In the genomic region with DNA sequence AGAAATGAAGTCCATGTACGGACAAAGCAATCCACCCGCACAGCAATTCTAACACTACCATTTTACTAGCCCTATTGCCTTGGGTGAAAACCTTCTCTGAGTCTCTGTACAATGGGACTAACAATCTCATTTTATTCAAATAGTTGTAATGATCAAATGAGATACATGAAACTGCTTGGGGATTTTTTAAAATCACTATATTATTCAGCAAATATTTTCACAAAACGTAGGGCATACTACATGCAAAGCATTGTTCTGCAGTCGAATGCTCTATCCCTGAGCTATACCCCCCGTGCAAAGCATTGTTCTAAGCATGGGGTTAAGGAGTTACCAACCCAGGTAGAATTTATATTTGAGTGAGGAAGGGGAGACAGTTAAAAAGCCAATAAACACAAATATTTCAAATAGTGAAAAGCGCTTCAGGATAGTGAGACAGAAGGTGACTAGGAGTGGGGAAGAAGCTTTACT, we compare ENCODE assay signal across 8 cellular contexts. TPM values are rescaled to one million over a fixed set of nuclear protein-coding genes. Genes with fewer than 3 reads are reported as not detected.
A peak's percentile ranks its signal among the peaks of the same experiment; 100 is the strongest.
DNase-seq lines count a peak whose midpoint lies in the region; ATAC-seq, FAIRE-seq and TF ChIP-seq lines count a peak whose summit lies in the region.

No MANE protein-coding gene starts in this region.

- intact Hi-C loops in heart left ventricle (cut with DNase I): loop anchor here in 9 of 10 donors (1.0 to 10.0 kb wide), 9 partner anchors 32 to 84 kb away; a partner anchor contains a TSS
- intact Hi-C loops in left cardiac atrium (cut with DNase I): loop anchor here in 1 of 2 donors (5.0 kb wide), 2 partner anchors 46 to 84 kb away; no protein-coding TSS in a partner anchor

- H2AFZ ChIP-seq in osteoblast (ENCODE audit: low read length): peak overlapping the region; percentile 98

- no peak for FAIRE-seq in GM12891 (lab: Jason Lieb, UNC)

- peaks cover 0 to 44% (median 29%) of the 10 kb centered on the region in 12 donors for H3K4me1 ChIP-seq in heart left ventricle
- peaks cover 26% of the 10 kb centered on the region for H3K4me1 ChIP-seq in osteoblast (ENCODE audit: insufficient read depth, low read length)

- H3K27me3 ChIP-seq in heart left ventricle (no peaks in the 10 kb centered on the region), osteoblast (ENCODE audit: insufficient read depth, low read length) (no peaks in the 10 kb centered on the region)

- H3K4me3 ChIP-seq in heart left ventricle (peak overlapping the region; percentile 5 to 94 (median 71)), coronary artery (peak overlapping the region; percentile 73), osteoblast (ENCODE audit: insufficient read depth, low read length) (peak overlapping the region; percentile 87)

- TF ChIP-seq POLR2A in heart left ventricle (IDR thresholded peaks at IDR 0.05): no peak
- no peak for TF ChIP-seq POLR2A in GM12891 (IDR thresholded peaks at IDR 0.05; ENCODE audit: low read depth, low read length)

- no peak for ATAC-seq in heart left ventricle
- ATAC-seq in left cardiac atrium: no peak

- H3K9me3 ChIP-seq in heart left ventricle (no peaks in the 10 kb centered on the region), osteoblast (ENCODE audit: low read depth, low read length) (no peaks in the 10 kb centered on the region)

- H3K4me2 ChIP-seq in osteoblast (ENCODE audit: insufficient read depth, low read length): peak overlapping the region; percentile 89

- H3K79me2 ChIP-seq in osteoblast (ENCODE audit: insufficient read depth, low read length): peaks cover 41% of the 10 kb centered on the region

- 26 to 29% (median 28%) methylated on average over 6 of the region's 6 CpGs for WGBS in heart left ventricle, 4 donors

- H4K20me1 ChIP-seq in osteoblast (ENCODE audit: insufficient read depth, low read length): peaks cover 13% of the 10 kb centered on the region

- TF ChIP-seq CTCF in heart left ventricle (IDR thresholded peaks at IDR 0.05) (no peak), coronary artery (IDR thresholded peaks at IDR 0.05) (no peak), osteoblast (IDR thresholded peaks at IDR 0.05; ENCODE audit: extremely low read depth, low read depth, low read length) (no peak)

- H3K27ac ChIP-seq in heart left ventricle: peak overlapping the region; percentile 88 to 98 (median 96)
- peak overlapping the region; percentile 73 to 92 for H3K27ac ChIP-seq in coronary artery
- H3K27ac ChIP-seq in osteoblast (ENCODE audit: low read depth, low read length): no peak overlapping the region

- H3K36me3 ChIP-seq in heart left ventricle (no peaks in the 10 kb centered on the region), osteoblast (ENCODE audit: insufficient read depth, low read length) (no peaks in the 10 kb centered on the region)

- no peak for DNase-seq in heart left ventricle
- no peak for DNase-seq in left cardiac atrium
- DNase-seq in Kasumi-1 (lab: John Stamatoyannopoulos, UW): peak; percentile 32 to 41
- DNase-seq in coronary artery (ENCODE audit: low spot score): no peak
- DNase-seq in osteoblast (ENCODE audit: insufficient read length, low spot score, missing footprints): peak; percentile 52
- no peak for DNase-seq in GM12891 (ENCODE audit: insufficient read length, low spot score)
- DNase-seq in H4 (ENCODE audit: low spot score): no peak
- DNase-seq in NK-92 treated with Interleukin-12 subunit alpha and Interleukin-12 subunit beta, amount 100 ng/mL, for 24 hours (lab: John Stamatoyannopoulos, UW): no peak

TF ChIP-seq in GM12891, 5 proteins besides CTCF, POLR2A, EP300 and RAD21:
- no peak for TF ChIP-seq SPI1 (IDR thresholded peaks at IDR 0.05; ENCODE audit: low read depth, low read length)
- TF ChIP-seq POU2F2 (IDR thresholded peaks at IDR 0.05; ENCODE audit: low read depth, low read length): no peak
- no peak for TF ChIP-seq PAX5 (IDR thresholded peaks at IDR 0.05; ENCODE audit: insufficient read depth, low read length, severe bottlenecking)
- no peak for TF ChIP-seq POLR2AphosphoS5 (IDR thresholded peaks at IDR 0.05; ENCODE audit: low read depth, low read length)
- TF ChIP-seq TAF1 (IDR thresholded peaks at IDR 0.05; ENCODE audit: low read depth, low read length): no peak
TF ChIP-seq in GM12891: peak in this region for 0.

RNA-seq across cellular contexts. Expression of a gene that starts 0.6 kb away (rescaled TPM):
- total RNA-seq in heart left ventricle (10 to 100 TPM; 21.1 to 43.2 (median 32.0) TPM), left cardiac atrium (10 to 100 TPM; 30.1 to 34.7 TPM), osteoblast (14.4 and 17.4 TPM in 2 replicates)
- polyA plus RNA-seq in heart left ventricle: 10 to 100 TPM; 20.0 to 21.3 TPM
- 12.5 TPM for polyA plus RNA-seq in GM12891 (2012; ENCODE audit: low read depth, missing spikeins)
- 6.1 and 12.4 TPM in 2 replicates for total RNA-seq in H4 (2014; rRNA removed; shearing (Covaris generic))

RNA-seq across cellular contexts. Expression of a gene that starts 49.1 kb away (rescaled TPM):
- total RNA-seq in heart left ventricle: 100 to 1,000 TPM; 392 to 753 (median 520) TPM
- polyA plus RNA-seq in heart left ventricle: 100 to 1,000 TPM; 598 to 748 TPM
- 100 to 1,000 TPM; 416 TPM for total RNA-seq in left cardiac atrium
- total RNA-seq in osteoblast: 93.1 and 95.9 TPM in 2 replicates
- 655 TPM for polyA plus RNA-seq in GM12891 (2012; ENCODE audit: low read depth, missing spikeins)
- total RNA-seq in H4 (2014; rRNA removed; shearing (Covaris generic)): 391 and 444 TPM in 2 replicates

Comparison
In these comparisons a context has a peak if more than half of its experiments do, and no peak if none do; other contexts are left out.
1. DNase-seq: peak in Kasumi-1 (2 of 2) and osteoblast (single experiment); none in heart left ventricle (0 of 5), left cardiac atrium (single experiment), coronary artery (single experiment), GM12891 (single experiment), H4 (single experiment) and NK-92 treated with Interleukin-12 subunit alpha and Interleukin-12 subunit beta, amount 100 ng/mL, for 24 hours (single experiment).
2. Peak in every context shown above with its lines, with median percentiles within 50 percentile points of each other: H3K4me3 ChIP-seq.